ENCODE assay signal across 8 cellular contexts in genomic region chr15:82261566-82262421, GRCh38. TPM values are rescaled to one million over a fixed set of nuclear protein-coding genes. Genes with fewer than 3 reads are reported as not detected.
A peak's percentile ranks its signal among the peaks of the same experiment; 100 is the strongest.
DNase-seq lines count a peak whose midpoint lies in the region; ATAC-seq and TF ChIP-seq lines count a peak whose summit lies in the region.
"Not testable (repeated sequence)": the region's sequence is repeated elsewhere in the genome, so short reads cannot be mapped to it uniquely, and the experiment has no call there.

No MANE protein-coding gene starts in this region.

- H3K27ac ChIP-seq in A673 (ENCODE audit: low read depth, low read length, poor library complexity, severe bottlenecking) (peak overlapping the region; percentile 81), MM.1S (ENCODE audit: low read length) (peak overlapping the region; percentile 78; the same call in 1 of the 2 replicates), VCaP (peak overlapping the region; percentile 76)

- H3K9me2 ChIP-seq in MM.1S (replicated peaks; ENCODE audit: insufficient read depth, low read length), result not testable (repeated sequence)

- H3F3A ChIP-seq in MM.1S (ENCODE audit: insufficient read depth, low read length), result not testable (repeated sequence)

- H2AFZ ChIP-seq in MM.1S (ENCODE audit: low read length), result peak overlapping the region; percentile 74

- peaks cover 21% of the 10 kb centered on the region for H3K79me2 ChIP-seq in MM.1S (ENCODE audit: low read length)

- H3K4me2 ChIP-seq in MM.1S (ENCODE audit: low read depth, low read length), result peak overlapping the region; percentile 87

- DNase-seq in A673 (ENCODE audit: low spot score) (peak; percentile 41), MM.1S (peak; percentile 42), cardiac fibroblast (ENCODE audit: low read depth in 2 of 2) (peak; percentile 29 to 80), iPS-NIHi7 (ENCODE audit: extremely low spot score) (peak; percentile 13)
- DNase-seq in sciatic nerve (ENCODE audit: low spot score), result not testable (repeated sequence)

- CTCF ChIA-PET in A673 (lab: Charles Lee), result not testable (repeated sequence)

- POLR2A ChIA-PET in A673 (lab: Charles Lee; ENCODE audit: low non-redundant PET), result not testable (repeated sequence)

- TF ChIP-seq CTCF in A673 (conservative IDR thresholded peaks at IDR 0.05; ENCODE audit: low read depth, low read length); MM.1S (IDR thresholded peaks at IDR 0.05; ENCODE audit: low read length); VCaP (conservative IDR thresholded peaks at IDR 0.05); cardiac fibroblast (IDR thresholded peaks at IDR 0.05; ENCODE audit: low read depth, low read length): not testable (repeated sequence)

- H4K20me1 ChIP-seq in MM.1S (ENCODE audit: insufficient read depth, low read length), result not testable (repeated sequence)

- H3K9me3 ChIP-seq in A673 (ENCODE audit: low read depth, low read length, poor library complexity, severe bottlenecking); MM.1S (replicated peaks; ENCODE audit: insufficient read depth, low read length): not testable (repeated sequence)

- H3K4me1 ChIP-seq in A673 (ENCODE audit: insufficient read depth, low read length, poor library complexity, severe bottlenecking), result not testable (repeated sequence)
- peaks cover 26% of the 10 kb centered on the region for H3K4me1 ChIP-seq in MM.1S (ENCODE audit: low read length)

- not testable (repeated sequence) for H3K27me3 ChIP-seq in A673 (replicated peaks; ENCODE audit: insufficient read depth, low read depth, low read length, poor library complexity); MM.1S (replicated peaks; ENCODE audit: insufficient read depth, low read length)

- intact Hi-C loops in A673 (cut with micrococcal nuclease; ENCODE audit: unreplicated experiment); sciatic nerve (cut with DNase I): not testable (repeated sequence)

- BruUV-seq in A673 (replicated peaks; lab: Mats Ljungman, UMichigan), result not testable (repeated sequence)

- H3K4me3 ChIP-seq in A673 (ENCODE audit: low read depth, low read length, poor library complexity, severe bottlenecking) (peak overlapping the region; percentile 96), MM.1S (ENCODE audit: low read length) (peak overlapping the region; percentile 87), cardiac fibroblast (replicated peaks in 1 of 2; ENCODE audit: low read depth in 2 of 2, low read length in 2 of 2) (peak overlapping the region; percentile 76 to 89)

- not testable (repeated sequence) for H3K36me3 ChIP-seq in A673 (ENCODE audit: insufficient read depth, low read length, poor library complexity, severe bottlenecking); MM.1S (replicated peaks; ENCODE audit: insufficient read depth, low read length)

- ATAC-seq in GM18867 (IDR thresholded peaks at IDR 0.05; ENCODE audit: unreplicated experiment) (peak; percentile 25), HG02870 (IDR thresholded peaks at IDR 0.05; ENCODE audit: unreplicated experiment) (peak; percentile 19), sciatic nerve (peak; percentile 16)

- H3K9ac ChIP-seq in MM.1S (ENCODE audit: low read length), result peak overlapping the region; percentile 77

RNA-seq across cellular contexts. Expression of gene EFL1, which starts 0.7 kb away (rescaled TPM):
- total RNA-seq in A673 (2021), result 21.9 and 26.1 TPM in 2 replicates
- total RNA-seq in sciatic nerve, result 16.0 TPM

RNA-seq across cellular contexts. Expression of gene SAXO2, which starts 0.8 kb away (rescaled TPM):
- total RNA-seq in A673 (2021) (1.5 and 1.9 TPM in 2 replicates), sciatic nerve (2.0 TPM)
